In genomic region chr20:48175261-48175660, GRCh38 we compare ENCODE assay signal across 29 cellular contexts.
"Had no signal": no experiment of that assay in that cellular context is flagged by ENCODE, and none has a peak within 500 bp of the region (broad histone marks: within the 10 kb centered on the region; RNA-seq: fewer than 3 reads in every experiment).

No MANE protein-coding gene starts in this region.

- H3K36me3 Mint-ChIP-seq: natural killer cell, type B pancreatic cell had no signal

- H3K4me1 Mint-ChIP-seq: central memory CD8-positive, alpha-beta T cell; natural killer cell had no signal

- H3K4me2 ChIP-seq: hepatocyte, smooth muscle cell had no signal

- H3K79me2 ChIP-seq: hepatocyte, parathyroid adenoma had no signal

- H3K36me3 ChIP-seq: colonic mucosa, gastrocnemius medialis, heart left ventricle, neutrophil, stomach, tibial artery had no signal

- FAIRE-seq: kidney, urothelium cell line had no signal

- H3K27me3 ChIP-seq: colonic mucosa, gastrocnemius medialis, hepatocyte, neutrophil, stomach, testis had no signal

- H3K27ac Mint-ChIP-seq: dendritic cell treated with granulocyte-macrophage colony-stimulating factor and Interleukin-4, amounts not matched to agents 40 ng/mL and 50 ng/mL, for 4 days; endodermal cell; natural killer cell; type B pancreatic cell had no signal

- ATAC-seq: esophagus mucosa, gastrocnemius medialis, heart left ventricle, left lobe of liver, natural killer cell, sciatic nerve had no signal

- H3K4me3 ChIP-seq: colonic mucosa, gastrocnemius medialis, heart left ventricle, hepatocyte, smooth muscle cell, stomach, testis, tibial artery had no signal

- H3K27ac ChIP-seq: colonic mucosa, epithelial cell of prostate, gastrocnemius medialis, heart left ventricle, hepatocyte, neutrophil, parathyroid adenoma, stomach, testis, tibial artery had no signal

- H3K9me3 Mint-ChIP-seq: central memory CD8-positive, alpha-beta T cell; dendritic cell treated with granulocyte-macrophage colony-stimulating factor and Interleukin-4, amounts not matched to agents 40 ng/mL and 50 ng/mL, for 4 days; natural killer cell had no signal

- H3K9ac ChIP-seq: parathyroid adenoma had no signal

- H3K4me1 ChIP-seq: colonic mucosa, gastrocnemius medialis, heart left ventricle, parathyroid adenoma, stomach, testis, tibial artery had no signal

- H2AFZ ChIP-seq: hepatocyte, parathyroid adenoma had no signal

- H3K9me3 ChIP-seq: colonic mucosa, gastrocnemius medialis, neutrophil, testis had no signal

- DNase-seq: colonic mucosa; effector CD8-positive, alpha-beta T cell; endodermal cell; foreskin fibroblast; gastrocnemius medialis; heart left ventricle; kidney; mesendoderm; natural killer cell; stimulated activated CD4-positive, alpha-beta T cell treated with anti-CD3 and anti-CD28 coated beads, Interleukin-12 subunit alpha, Interleukin-12 subunit beta, amount 100 ng/mL, for 4 hours; stimulated activated CD4-positive, alpha-beta T cell treated with anti-CD3 and anti-CD28 coated beads, Interleukin-1b, Interleukin-23, amount 100 ng/mL, for 48 hours; stimulated activated CD4-positive, alpha-beta T cell treated with anti-CD3 and anti-CD28 coated beads, Interleukin-4, amount 100 ng/mL, for 1 hour; stimulated activated CD8-positive, alpha-beta memory T cell treated with anti-CD3 and anti-CD28 coated beads, Interleukin-4, amount 100 ng/mL, for 48 hours; stimulated activated naive CD4-positive, alpha-beta T cell; stomach; testis; tibial artery had no signal

- H3K4me3 Mint-ChIP-seq: central memory CD8-positive, alpha-beta T cell; dendritic cell treated with granulocyte-macrophage colony-stimulating factor and Interleukin-4, amounts not matched to agents 40 ng/mL and 50 ng/mL, for 4 days; endodermal cell; natural killer cell; type B pancreatic cell had no signal
